12 cellular contexts compared by ENCODE assay signal in genomic region chrX:23898412-23898959, GRCh38. TPM values are rescaled to one million over a fixed set of nuclear protein-coding genes. Genes with fewer than 3 reads are reported as not detected.
DNase-seq lines count a peak whose midpoint lies in the region; ATAC-seq and TF ChIP-seq lines count a peak whose summit lies in the region.
"Had no signal": no experiment of that assay in that cellular context is flagged by ENCODE, and none has a peak within 500 bp of the region (broad histone marks: within the 10 kb centered on the region; RNA-seq: fewer than 3 reads in every experiment).

No MANE protein-coding gene starts in this region.

- in situ Hi-C loops in G401 (cut with HindIII; ENCODE audit: low sequenced_read_pairs): no loop called here

- H3K9me2 ChIP-seq in hepatocyte (replicated peaks; ENCODE audit: insufficient read depth): no peaks in the 10 kb centered on the region

- H3K4me1 Mint-ChIP-seq in CD4-positive, alpha-beta T cell (ENCODE audit: low read depth): no peaks in the 10 kb centered on the region
- H3K4me1 Mint-ChIP-seq: immature natural killer cell; stimulated activated effector memory CD8-positive, alpha-beta T cell treated with anti-CD3 and anti-CD28 coated beads, Interleukin-12 subunit alpha, Interleukin-12 subunit beta, amount 100 ng/mL, for 72 hours had no signal

- no peak for TF ChIP-seq CTCF in hepatocyte (IDR thresholded peaks at IDR 0.05; ENCODE audit: poor library complexity)
- no peak for TF ChIP-seq CTCF in tibial nerve (IDR thresholded peaks at IDR 0.05)
- no peak for TF ChIP-seq CTCF in CD4-positive, alpha-beta T cell (IDR thresholded peaks at IDR 0.05)

- H3K4me3 Mint-ChIP-seq in CD4-positive, alpha-beta T cell: no peak overlapping the region
- H3K4me3 Mint-ChIP-seq: effector memory CD8-positive, alpha-beta T cell; immature natural killer cell; stimulated activated effector memory CD8-positive, alpha-beta T cell treated with anti-CD3 and anti-CD28 coated beads, Interleukin-12 subunit alpha, Interleukin-12 subunit beta, amount 100 ng/mL, for 72 hours had no signal

- H3K27me3 Mint-ChIP-seq in CD4-positive, alpha-beta T cell: no peaks in the 10 kb centered on the region
- H3K27me3 Mint-ChIP-seq: effector memory CD8-positive, alpha-beta T cell had no signal

- intact Hi-C loops in CD4-positive, alpha-beta T cell (cut with DNase I, micrococcal nuclease): no loop called here

- H3K9me3 ChIP-seq in hepatocyte (ENCODE audit: low read depth): no peaks in the 10 kb centered on the region
- no peaks in the 10 kb centered on the region for H3K9me3 ChIP-seq in tibial nerve
- no peaks in the 10 kb centered on the region for H3K9me3 ChIP-seq in CD4-positive, alpha-beta T cell (ENCODE audit: control insufficient read depth, low read length)

- H4K20me1 ChIP-seq in hepatocyte (ENCODE audit: insufficient read depth, poor library complexity, severe bottlenecking): no peaks in the 10 kb centered on the region

- TF ChIP-seq POLR2A in tibial nerve (IDR thresholded peaks at IDR 0.05): no peak

- H3K27me3 ChIP-seq in hepatocyte (no peaks in the 10 kb centered on the region), tibial nerve (no peaks in the 10 kb centered on the region)
- H3K27me3 ChIP-seq in CD4-positive, alpha-beta T cell (ENCODE audit: control insufficient read depth, insufficient read depth, low read length): no peaks in the 10 kb centered on the region

- H3K4me3 ChIP-seq in hepatocyte (no peak overlapping the region), tibial nerve (no peak overlapping the region)

- no peak overlapping the region for H3K27ac Mint-ChIP-seq in CD4-positive, alpha-beta T cell
- H3K27ac Mint-ChIP-seq: effector memory CD8-positive, alpha-beta T cell; stimulated activated effector memory CD8-positive, alpha-beta T cell treated with anti-CD3 and anti-CD28 coated beads, Interleukin-12 subunit alpha, Interleukin-12 subunit beta, amount 100 ng/mL, for 72 hours had no signal

- H3K36me3 ChIP-seq in hepatocyte (replicated peaks; ENCODE audit: insufficient read depth, low read depth) (no peaks in the 10 kb centered on the region), tibial nerve (no peaks in the 10 kb centered on the region)

- no peak for ATAC-seq in CD4-positive, alpha-beta T cell (ENCODE audit: poor library complexity)
- no peak for ATAC-seq in GM19328 (IDR thresholded peaks at IDR 0.05; ENCODE audit: unreplicated experiment)
- ATAC-seq: effector memory CD8-positive, alpha-beta T cell; stimulated activated effector memory CD8-positive, alpha-beta T cell treated with anti-CD3 and anti-CD28 coated beads, Interleukin-12 subunit alpha, Interleukin-12 subunit beta, amount 100 ng/mL, for 72 hours had no signal

- no peaks in the 10 kb centered on the region for H3K9me3 Mint-ChIP-seq in CD4-positive, alpha-beta T cell
- H3K9me3 Mint-ChIP-seq: effector memory CD8-positive, alpha-beta T cell; immature natural killer cell; stimulated activated effector memory CD8-positive, alpha-beta T cell treated with anti-CD3 and anti-CD28 coated beads, Interleukin-12 subunit alpha, Interleukin-12 subunit beta, amount 100 ng/mL, for 72 hours had no signal

- no peaks in the 10 kb centered on the region for H3K36me3 Mint-ChIP-seq in CD4-positive, alpha-beta T cell (ENCODE audit: low read depth)
- H3K36me3 Mint-ChIP-seq: immature natural killer cell; stimulated activated effector memory CD8-positive, alpha-beta T cell treated with anti-CD3 and anti-CD28 coated beads, Interleukin-12 subunit alpha, Interleukin-12 subunit beta, amount 100 ng/mL, for 72 hours had no signal

- CTCF ChIA-PET in CD4-positive, alpha-beta T cell (lab: Charles Lee): no interaction called here

- DNase-seq in HT1080 (ENCODE audit: low read depth) (peak; percentile 24), astrocyte of the hippocampus (ENCODE audit: low read depth, low spot score) (peak; percentile 50), hepatocyte (ENCODE audit: low spot score) (no peak), tibial nerve (ENCODE audit: low spot score in 2 of 2) (no peak), G401 (ENCODE audit: low spot score) (no peak)
- no peak for DNase-seq in CD4-positive, alpha-beta T cell
- DNase-seq: activated naive CD4-positive, alpha-beta T cell treated with Interleukin-2 at 50 U/mL for 16 hours; effector memory CD8-positive, alpha-beta T cell; immature natural killer cell; NCI-H446 had no signal

- peak overlapping the region; percentile 3 for H3K4me2 ChIP-seq in hepatocyte

- peaks cover 27% of the 10 kb centered on the region for H3K79me2 ChIP-seq in hepatocyte

- H3K4me1 ChIP-seq in hepatocyte (ENCODE audit: insufficient read depth) (peaks cover 30% of the 10 kb centered on the region), tibial nerve (peaks cover 0 to 39% (median 4%) of the 10 kb centered on the region in 4 donors)

- H3K27ac ChIP-seq in hepatocyte: peak overlapping the region; percentile 85
- peak overlapping the region; percentile 16 to 75 (median 54) for H3K27ac ChIP-seq in tibial nerve
- no peak overlapping the region for H3K27ac ChIP-seq in CD4-positive, alpha-beta T cell (ENCODE audit: low read depth, low read length)

- H2AFZ ChIP-seq in hepatocyte: no peak overlapping the region

- 68% methylated on average over 3 of the region's 3 CpGs for WGBS in hepatocyte (ENCODE audit: low lambda C conversion rate, missing lambda C conversion rate)
- 36 to 43% methylated on average over 3 of the region's 3 CpGs for WGBS in tibial nerve, 2 donors

- POLR2A ChIA-PET in CD4-positive, alpha-beta T cell (lab: Charles Lee): interaction anchor here (0.6 kb wide), 1 partner anchor 201 kb away, joined by 4 read pairs; no protein-coding TSS in a partner anchor

- TF ChIP-seq EP300 in tibial nerve (IDR thresholded peaks at IDR 0.05): no peak

RNA-seq across cellular contexts. Expression of gene APOO, which starts 9.3 kb away (rescaled TPM):
- total RNA-seq in HT1080 (2014; rRNA removed; shearing (Covaris generic)): 20.7 and 27.7 TPM in 2 replicates
- 27.4 and 31.2 TPM in 2 replicates for polyA plus RNA-seq in HT1080 (2015; cell fraction: cytosol; rRNA removed)
- 15.4 and 17.6 TPM in 2 replicates for polyA plus RNA-seq in HT1080 (2015; cell fraction: nucleus; rRNA removed)
- total RNA-seq in hepatocyte (21.9 and 27.0 TPM in 2 replicates), tibial nerve (100 to 1,000 TPM in 1 of 4 donors, 10 to 100 TPM in 1, 1 to 10 TPM in 2; 3.9 to 115 (median 9.0) TPM)
- 35.3 and 45.1 TPM in 2 replicates for polyA plus RNA-seq in hepatocyte
- 1 to 10 TPM; 3.3 to 4.9 TPM for total RNA-seq in CD4-positive, alpha-beta T cell
- total RNA-seq in G401 (2014; rRNA removed; shearing (Covaris generic)): 21.0 and 21.9 TPM in 2 replicates

RNA-seq across cellular contexts. Expression of gene CXorf58, which starts 9.3 kb away (rescaled TPM):
- 0.07 TPM in 1 of 2 replicates, not detected in the other for total RNA-seq in HT1080 (2014; rRNA removed; shearing (Covaris generic))
- 0.06 and 0.09 TPM in 2 replicates for polyA plus RNA-seq in HT1080 (2015; cell fraction: cytosol; rRNA removed)
- polyA plus RNA-seq in HT1080 (2015; cell fraction: nucleus; rRNA removed): not detected in 2 replicates
- total RNA-seq in hepatocyte (0.60 and 2.8 TPM in 2 replicates), tibial nerve (1 to 10 TPM in 1 of 4 donors, under 1 TPM in 1, not detected in 2; 0.22 to 1.5 TPM)
- polyA plus RNA-seq in hepatocyte: 0.58 TPM in 1 of 2 replicates, not detected in the other
- total RNA-seq in CD4-positive, alpha-beta T cell: not detected
- total RNA-seq in G401 (2014; rRNA removed; shearing (Covaris generic)): not detected in 2 replicates
- polyA plus RNA-seq: immature natural killer cell had no signal

Comparison
In these comparisons a context has a peak if more than half of its experiments do, and no peak if none do; other contexts are left out.
1. DNase-seq: peak in HT1080 (single experiment) and astrocyte of the hippocampus (single experiment); none in hepatocyte (single experiment), tibial nerve (0 of 2), CD4-positive, alpha-beta T cell (0 of 10) and G401 (single experiment).